ENCODE assay signal across 8 cellular contexts in the genomic region with DNA sequence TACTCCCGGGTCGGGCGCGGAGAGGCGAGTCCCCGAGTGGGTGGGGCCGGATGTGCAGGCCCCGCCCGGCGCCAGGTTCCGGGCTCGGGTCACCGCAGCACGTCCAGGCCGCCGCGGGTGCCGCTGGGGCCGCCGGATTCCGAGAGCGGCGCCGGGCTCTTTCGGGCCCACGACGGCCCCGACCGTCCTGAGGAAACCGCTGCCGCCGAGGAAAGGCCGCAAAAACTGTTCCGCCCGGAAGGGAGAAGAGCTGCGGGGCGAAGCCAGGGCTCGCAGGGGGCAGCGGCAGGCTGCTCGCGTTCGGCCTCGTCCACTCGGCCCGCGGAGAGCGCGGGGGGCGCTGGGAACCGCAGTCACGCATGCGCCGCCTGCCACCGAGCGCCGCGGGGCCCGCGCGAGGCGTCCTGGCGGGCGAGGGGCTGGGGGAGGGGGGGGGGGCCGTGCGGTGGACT. TPM values are rescaled to one million over a fixed set of nuclear protein-coding genes. Genes with fewer than 3 reads are reported as not detected.
DNase-seq lines count a peak whose midpoint lies in the region; ATAC-seq and TF ChIP-seq lines count a peak whose summit lies in the region.

A gene (minus strand): TSS at position 342 of the 452 bp plus-strand sequence. CDS start 718 bp downstream, outside the sequence.

- peak within 1 kb of the TSS; percentile 90 for H2AFZ ChIP-seq in smooth muscle cell (ENCODE audit: low read depth)

- intact Hi-C loops in breast epithelium (cut with DNase I; ENCODE audit: low total_unique reads), result no loop called here

- WGBS in smooth muscle cell (ENCODE audit: low lambda C conversion rate), result 0% methylated on average over 43 of the region's 65 CpGs

- ATAC-seq in HG02870 (IDR thresholded peaks at IDR 0.05; ENCODE audit: unreplicated experiment), result peak; percentile 75

- H3F3A ChIP-seq in smooth muscle cell (ENCODE audit: low read depth), result no peaks in the 10 kb centered on the region

- H3K4me1 ChIP-seq in breast epithelium, result peaks cover 0 to 14% of the 10 kb centered on the region in 2 donors
- peaks cover 27% of the 10 kb centered on the region for H3K4me1 ChIP-seq in smooth muscle cell (ENCODE audit: low read depth)

- peak within 1 kb of the TSS; percentile 98 for H3K27ac ChIP-seq in WERI-Rb-1
- H3K27ac ChIP-seq in breast epithelium, result peak within 1 kb of the TSS; percentile 97 to 98
- H3K27ac ChIP-seq in smooth muscle cell (ENCODE audit: low read depth), result peak within 1 kb of the TSS; percentile 93

- peak; percentile 71 for TF ChIP-seq POLR2A in breast epithelium (IDR thresholded peaks at IDR 0.05)

- no peaks in the 10 kb centered on the region for H3K27me3 ChIP-seq in WERI-Rb-1 (ENCODE audit: insufficient read depth, low read depth, severe bottlenecking)
- no peaks in the 10 kb centered on the region for H3K27me3 ChIP-seq in breast epithelium
- H3K27me3 ChIP-seq in smooth muscle cell (ENCODE audit: low read depth), result no peaks in the 10 kb centered on the region

- peak; percentile 93 for DNase-seq in NCI-H510A (lab: John Stamatoyannopoulos, UW)
- no peak for DNase-seq in NCI-H510A treated with DMSO at 0.1 percent for 48 hours (lab: John Stamatoyannopoulos, UW)
- peak; percentile 37 for DNase-seq in NCI-H1694 treated with DMSO at 0.1 percent for 48 hours (lab: John Stamatoyannopoulos, UW)
- DNase-seq in WERI-Rb-1, result peak; percentile 92
- DNase-seq in breast epithelium (ENCODE audit: low spot score in 2 of 2), result peak; percentile 86 to 91
- DNase-seq in iPS-NIHi7 (ENCODE audit: extremely low spot score), result peak; percentile 93
- DNase-seq in smooth muscle cell (lab: John Stamatoyannopoulos, UW; ENCODE audit: unreplicated experiment), result peak; percentile 88

- H3K4me3 ChIP-seq in WERI-Rb-1 (ENCODE audit: low read depth, low read length), result peak within 1 kb of the TSS; percentile 71
- peak within 1 kb of the TSS; percentile 76 to 94 (median 79) for H3K4me3 ChIP-seq in breast epithelium
- peak within 1 kb of the TSS; percentile 76 for H3K4me3 ChIP-seq in smooth muscle cell

- no peak for TF ChIP-seq CTCF in WERI-Rb-1 (IDR thresholded peaks at IDR 0.05; ENCODE audit: low read depth, low read length)
- TF ChIP-seq CTCF in breast epithelium (IDR thresholded peaks at IDR 0.05), result no peak
- no peak for TF ChIP-seq CTCF in smooth muscle cell (IDR thresholded peaks at IDR 0.05; ENCODE audit: borderline replicate concordance, insufficient read depth, poor library complexity, severe bottlenecking)

- peak within 1 kb of the TSS; percentile 97 for H3K9ac ChIP-seq in smooth muscle cell (ENCODE audit: low read depth)

- peaks cover 36% of the 10 kb centered on the region for H3K36me3 ChIP-seq in WERI-Rb-1
- no peaks in the 10 kb centered on the region for H3K36me3 ChIP-seq in breast epithelium
- H3K36me3 ChIP-seq in smooth muscle cell (ENCODE audit: low read depth), result no peaks in the 10 kb centered on the region

- H3K9me3 ChIP-seq in WERI-Rb-1 (ENCODE audit: severe bottlenecking) (no peaks in the 10 kb centered on the region), breast epithelium (no peaks in the 10 kb centered on the region), smooth muscle cell (replicated peaks; ENCODE audit: low read depth) (no peaks in the 10 kb centered on the region)

- peak within 1 kb of the TSS; percentile 86 for H3K4me2 ChIP-seq in smooth muscle cell

- peaks cover 36% of the 10 kb centered on the region for H3K79me2 ChIP-seq in smooth muscle cell (ENCODE audit: low read depth)

- H4K20me1 ChIP-seq in smooth muscle cell (ENCODE audit: low read depth), result peaks cover 59% of the 10 kb centered on the region

RNA-seq across cellular contexts. Expression of the gene that starts here (rescaled TPM):
- total RNA-seq in breast epithelium (1 to 10 TPM; 3.9 to 5.0 (median 4.6) TPM), smooth muscle cell (5.7 TPM in 2 replicates)
- 1.6 and 2.2 TPM in 2 replicates for polyA plus RNA-seq in smooth muscle cell
